In genomic region chr19:46386996-46387712, GRCh38 we compare ENCODE assay signal across 23 cellular contexts. TPM values are rescaled to one million over a fixed set of nuclear protein-coding genes. Genes with fewer than 3 reads are reported as not detected.
DNase-seq lines count a peak whose midpoint lies in the region; ATAC-seq, FAIRE-seq and TF ChIP-seq lines count a peak whose summit lies in the region.
"Had no signal": no experiment of that assay in that cellular context is flagged by ENCODE, and none has a peak within 500 bp of the region (broad histone marks: within the 10 kb centered on the region; RNA-seq: fewer than 3 reads in every experiment).

No MANE protein-coding gene starts in this region.

- H2BK12ac ChIP-seq in H9 (ENCODE audit: insufficient read length, low read depth, low read length): no peak overlapping the region

- H3T11ph ChIP-seq in H9 (ENCODE audit: low read length): no peak overlapping the region

- no peak overlapping the region for H3K18ac ChIP-seq in H9 (ENCODE audit: insufficient read length, low read depth, low read length)

- H3K36me3 Mint-ChIP-seq in H9 (ENCODE audit: insufficient read depth in 1 of 3, low read depth in 3 of 3) (peaks cover 61 to 88% (median 81%) of the 10 kb centered on the region in 3 experiments), neural progenitor cell (peaks cover 46% of the 10 kb centered on the region)
- H3K36me3 Mint-ChIP-seq in stimulated activated effector memory CD8-positive, alpha-beta T cell treated with anti-CD3 and anti-CD28 coated beads, Interleukin-12 subunit alpha, Interleukin-12 subunit beta, amount 100 ng/mL, for 72 hours: peaks cover 88% of the 10 kb centered on the region

- H3K4me2 ChIP-seq in H9 (ENCODE audit: insufficient read depth, insufficient read length, low read length): no peak overlapping the region
- no peak overlapping the region for H3K4me2 ChIP-seq in hepatocyte
- no peak overlapping the region for H3K4me2 ChIP-seq in neural progenitor cell
- H3K4me2 ChIP-seq: GM23338, PC-9 had no signal

- H3K23ac ChIP-seq in H9 (ENCODE audit: insufficient read length, low read depth, low read length): no peak overlapping the region

- DNase-seq in H9: no peak
- peak; percentile 3 for DNase-seq in NB4 (ENCODE audit: low read depth)
- peak; percentile 2 for DNase-seq in hepatocyte (ENCODE audit: low spot score)
- DNase-seq in neural progenitor cell (ENCODE audit: low spot score): no peak
- DNase-seq in urothelium cell line (ENCODE audit: low spot score): no peak
- DNase-seq in stimulated activated effector memory CD8-positive, alpha-beta T cell treated with anti-CD3 and anti-CD28 coated beads, Interleukin-12 subunit alpha, Interleukin-12 subunit beta, amount 100 ng/mL, for 72 hours (ENCODE audit: low spot score in 2 of 2): no peak
- no peak for DNase-seq in OCI-M2 (lab: John Stamatoyannopoulos, UW; ENCODE audit: unreplicated experiment)
- DNase-seq: ACHN, AML-193, GF-D8, NCI-H1092, NCI-H146, NCI-H2081, NCI-H510A treated with DMSO at 0.1 percent for 48 hours, NCI-H82, PC-9, SHP77 had no signal

- H3K56ac ChIP-seq in H9 (ENCODE audit: insufficient read length, low read depth, low read length): no peak overlapping the region

- no peak overlapping the region for H2AK5ac ChIP-seq in H9 (ENCODE audit: insufficient read length, low read length)

- no peak overlapping the region for H2AFZ ChIP-seq in H9 (ENCODE audit: low read length)
- no peak overlapping the region for H2AFZ ChIP-seq in hepatocyte
- no peak overlapping the region for H2AFZ ChIP-seq in neural progenitor cell (replicated peaks)
- H2AFZ ChIP-seq: GM23338, PC-9 had no signal

- H3K14ac ChIP-seq in H9 (ENCODE audit: insufficient read depth, low read length): no peak overlapping the region

- TF ChIP-seq POLR2A in NB4 (IDR thresholded peaks at IDR 0.05; ENCODE audit: extremely low read depth, insufficient read length): no peak

- TF ChIP-seq CTCF in H9 (conservative IDR thresholded peaks at IDR 0.05) (no peak), NB4 (IDR thresholded peaks at IDR 0.05; ENCODE audit: low read depth, low read length) (no peak), hepatocyte (IDR thresholded peaks at IDR 0.05; ENCODE audit: poor library complexity) (no peak), neural progenitor cell (IDR thresholded peaks at IDR 0.05) (no peak)

- H4K8ac ChIP-seq in H9 (replicated peaks; ENCODE audit: insufficient read length, low read depth, low read length): no peak overlapping the region

- H4K20me1 ChIP-seq in H9 (ENCODE audit: control insufficient read depth, insufficient read depth, insufficient read length): no peaks in the 10 kb centered on the region
- H4K20me1 ChIP-seq in hepatocyte (ENCODE audit: insufficient read depth, poor library complexity, severe bottlenecking): no peaks in the 10 kb centered on the region
- H4K20me1 ChIP-seq in neural progenitor cell (ENCODE audit: low read depth): no peaks in the 10 kb centered on the region

- H3K9me3 Mint-ChIP-seq in H9: peaks cover 2 to 5% of the 10 kb centered on the region in 2 experiments; a peak in 2 of 5 replicates
- H3K9me3 Mint-ChIP-seq in neural progenitor cell: peaks cover 9% of the 10 kb centered on the region
- no peaks in the 10 kb centered on the region for H3K9me3 Mint-ChIP-seq in stimulated activated effector memory CD8-positive, alpha-beta T cell treated with anti-CD3 and anti-CD28 coated beads, Interleukin-12 subunit alpha, Interleukin-12 subunit beta, amount 100 ng/mL, for 72 hours
- H3K9me3 Mint-ChIP-seq: GM23338 had no signal

- no peak overlapping the region for H4K91ac ChIP-seq in H9 (ENCODE audit: insufficient read length, low read depth, low read length)

- no peaks in the 10 kb centered on the region for H3K79me1 ChIP-seq in H9 (ENCODE audit: insufficient read depth, low read depth, low read length, poor library complexity, severe bottlenecking)

- no peak overlapping the region for H3K4ac ChIP-seq in H9 (ENCODE audit: low read depth, low read length)

- H4K5ac ChIP-seq in H9 (ENCODE audit: insufficient read length, low read depth, low read length): no peak overlapping the region

- no peak for ATAC-seq in stimulated activated effector memory CD8-positive, alpha-beta T cell treated with anti-CD3 and anti-CD28 coated beads, Interleukin-12 subunit alpha, Interleukin-12 subunit beta, amount 100 ng/mL, for 72 hours
- ATAC-seq: GM23338 had no signal

- no peak overlapping the region for H3K9ac ChIP-seq in H9 (ENCODE audit: extremely low read depth, insufficient read length, low read length)
- H3K9ac ChIP-seq in neural progenitor cell: no peak overlapping the region

- WGBS in H9 (ENCODE audit: extremely low coverage, insufficient read length, low lambda C conversion rate): no CpG with 5 or more reads among the region's 30 CpGs
- WGBS in hepatocyte (ENCODE audit: low lambda C conversion rate, missing lambda C conversion rate): 98% methylated on average over 30 of the region's 30 CpGs

- peaks cover 4 to 11% of the 10 kb centered on the region in 2 experiments; a peak in 3 of 4 replicates for H3K4me1 Mint-ChIP-seq in H9
- H3K4me1 Mint-ChIP-seq in neural progenitor cell: no peaks in the 10 kb centered on the region
- H3K4me1 Mint-ChIP-seq in stimulated activated effector memory CD8-positive, alpha-beta T cell treated with anti-CD3 and anti-CD28 coated beads, Interleukin-12 subunit alpha, Interleukin-12 subunit beta, amount 100 ng/mL, for 72 hours: no peaks in the 10 kb centered on the region
- H3K4me1 Mint-ChIP-seq: CD14-positive monocyte had no signal

- no peaks in the 10 kb centered on the region for H3K9me2 ChIP-seq in hepatocyte (replicated peaks; ENCODE audit: insufficient read depth)

- no peak overlapping the region for H2BK20ac ChIP-seq in H9 (ENCODE audit: low read depth, low read length, poor library complexity, severe bottlenecking)

- no peak overlapping the region for H2BK15ac ChIP-seq in H9 (ENCODE audit: low read depth, low read length)

- H3F3A ChIP-seq in neural progenitor cell (ENCODE audit: low read depth): no peaks in the 10 kb centered on the region

- FAIRE-seq in urothelium cell line (lab: Jason Lieb, UNC): no peak
- FAIRE-seq: GM12891, GM18507 had no signal

- H3K27me3 ChIP-seq in H9 (ENCODE audit: insufficient read depth, low read length): no peaks in the 10 kb centered on the region
- H3K27me3 ChIP-seq in hepatocyte: no peaks in the 10 kb centered on the region
- H3K27me3 ChIP-seq in neural progenitor cell: no peaks in the 10 kb centered on the region

- no peak overlapping the region for H3K27ac ChIP-seq in H9 (ENCODE audit: insufficient read length, low read depth, low read length)
- H3K27ac ChIP-seq in hepatocyte: no peak overlapping the region
- H3K27ac ChIP-seq in neural progenitor cell: no peak overlapping the region
- H3K27ac ChIP-seq: PC-9 had no signal

- H2BK5ac ChIP-seq in H9 (ENCODE audit: insufficient read length, low read length): no peak overlapping the region

- H3K27ac Mint-ChIP-seq in H9 (peak overlapping the region in 2 of 3 experiments; percentile 34 to 60; a peak in 2 of 7 replicates), neural progenitor cell (peak overlapping the region; percentile 94)
- no peak overlapping the region for H3K27ac Mint-ChIP-seq in stimulated activated effector memory CD8-positive, alpha-beta T cell treated with anti-CD3 and anti-CD28 coated beads, Interleukin-12 subunit alpha, Interleukin-12 subunit beta, amount 100 ng/mL, for 72 hours
- H3K27ac Mint-ChIP-seq: GM23338 had no signal

- H3K4me1 ChIP-seq in H9 (ENCODE audit: insufficient read depth, low read length) (no peaks in the 10 kb centered on the region), hepatocyte (ENCODE audit: insufficient read depth) (peaks cover 6% of the 10 kb centered on the region), neural progenitor cell (no peaks in the 10 kb centered on the region)

- H3K9me3 ChIP-seq in H9 (ENCODE audit: control insufficient read depth, low read depth, low read length): no peaks in the 10 kb centered on the region
- H3K9me3 ChIP-seq in hepatocyte (ENCODE audit: low read depth): no peaks in the 10 kb centered on the region
- no peaks in the 10 kb centered on the region for H3K9me3 ChIP-seq in neural progenitor cell (ENCODE audit: low read depth)

- no peaks in the 10 kb centered on the region for H3K23me2 ChIP-seq in H9 (ENCODE audit: insufficient read length, low read depth, low read length, poor library complexity, severe bottlenecking)

- no peak overlapping the region for H2BK120ac ChIP-seq in H9 (ENCODE audit: low read depth, low read length, poor library complexity, severe bottlenecking)

- H3K4me3 Mint-ChIP-seq in H9 (no peak overlapping the region), neural progenitor cell (no peak overlapping the region)
- no peak overlapping the region for H3K4me3 Mint-ChIP-seq in stimulated activated effector memory CD8-positive, alpha-beta T cell treated with anti-CD3 and anti-CD28 coated beads, Interleukin-12 subunit alpha, Interleukin-12 subunit beta, amount 100 ng/mL, for 72 hours
- H3K4me3 Mint-ChIP-seq: CD14-positive monocyte, GM23338 had no signal

- H3K36me3 ChIP-seq in hepatocyte (replicated peaks; ENCODE audit: insufficient read depth, low read depth) (no peaks in the 10 kb centered on the region), neural progenitor cell (no peaks in the 10 kb centered on the region)

- no peaks in the 10 kb centered on the region for H3K79me2 ChIP-seq in H9 (ENCODE audit: insufficient read depth, low read length)
- H3K79me2 ChIP-seq in hepatocyte: no peaks in the 10 kb centered on the region
- H3K79me2 ChIP-seq in neural progenitor cell (ENCODE audit: low read depth): no peaks in the 10 kb centered on the region

- H3K4me3 ChIP-seq in NB4 (ENCODE audit: low read depth, low read length) (no peak overlapping the region), hepatocyte (no peak overlapping the region), neural progenitor cell (no peak overlapping the region)
- H3K4me3 ChIP-seq: GM23338, PC-9 had no signal

- H3K27me3 Mint-ChIP-seq in H9 (ENCODE audit: low read depth): no peaks in the 10 kb centered on the region
- peaks cover 4% of the 10 kb centered on the region for H3K27me3 Mint-ChIP-seq in neural progenitor cell (ENCODE audit: insufficient read depth, low read depth)

RNA-seq across cellular contexts. Expression of gene CCDC8, which starts 26.2 kb away (rescaled TPM):
- total RNA-seq in H9 (2021): 27.5 and 28.7 TPM in 2 replicates
- total RNA-seq in hepatocyte: 36.4 and 51.7 TPM in 2 replicates
- polyA plus RNA-seq in hepatocyte: 46.8 and 55.9 TPM in 2 replicates
- total RNA-seq in neural progenitor cell (ENCODE audit: low replicate concordance): 2.8 and 14.1 TPM in 2 replicates
- total RNA-seq: MCF 10A had no signal
- polyA plus RNA-seq: CD14-positive monocyte had no signal

RNA-seq across cellular contexts. Expression of gene PPP5C, which starts 40.3 kb away (rescaled TPM):
- total RNA-seq in H9 (2021): 108 and 111 TPM in 2 replicates
- 48.6 and 51.2 TPM in 2 replicates for total RNA-seq in hepatocyte
- 67.6 and 68.8 TPM in 2 replicates for polyA plus RNA-seq in hepatocyte
- 63.5 and 97.8 TPM in 2 replicates for total RNA-seq in neural progenitor cell (ENCODE audit: low replicate concordance)

RNA-seq across cellular contexts. Expression of gene PNMA8C, which starts 41.6 kb away (rescaled TPM):
- total RNA-seq in H9 (2021) (1.7 and 1.8 TPM in 2 replicates), hepatocyte (0.27 TPM in 1 of 2 replicates, not detected in the other), neural progenitor cell (ENCODE audit: low replicate concordance) (0.58 and 0.74 TPM in 2 replicates)
- polyA plus RNA-seq in hepatocyte: not detected in 2 replicates
- total RNA-seq: Daoy, MCF 10A, PC-9 had no signal
- polyA plus RNA-seq: CD14-positive monocyte had no signal

Comparison
In these comparisons a context has a peak if more than half of its experiments do, and no peak if none do; other contexts are left out.
1. DNase-seq: peak in NB4 (single experiment) and hepatocyte (single experiment); none in H9 (single experiment), neural progenitor cell (single experiment), urothelium cell line (single experiment), stimulated activated effector memory CD8-positive, alpha-beta T cell treated with anti-CD3 and anti-CD28 coated beads, Interleukin-12 subunit alpha, Interleukin-12 subunit beta, amount 100 ng/mL, for 72 hours (0 of 2) and OCI-M2 (single experiment).